In the genomic region with DNA sequence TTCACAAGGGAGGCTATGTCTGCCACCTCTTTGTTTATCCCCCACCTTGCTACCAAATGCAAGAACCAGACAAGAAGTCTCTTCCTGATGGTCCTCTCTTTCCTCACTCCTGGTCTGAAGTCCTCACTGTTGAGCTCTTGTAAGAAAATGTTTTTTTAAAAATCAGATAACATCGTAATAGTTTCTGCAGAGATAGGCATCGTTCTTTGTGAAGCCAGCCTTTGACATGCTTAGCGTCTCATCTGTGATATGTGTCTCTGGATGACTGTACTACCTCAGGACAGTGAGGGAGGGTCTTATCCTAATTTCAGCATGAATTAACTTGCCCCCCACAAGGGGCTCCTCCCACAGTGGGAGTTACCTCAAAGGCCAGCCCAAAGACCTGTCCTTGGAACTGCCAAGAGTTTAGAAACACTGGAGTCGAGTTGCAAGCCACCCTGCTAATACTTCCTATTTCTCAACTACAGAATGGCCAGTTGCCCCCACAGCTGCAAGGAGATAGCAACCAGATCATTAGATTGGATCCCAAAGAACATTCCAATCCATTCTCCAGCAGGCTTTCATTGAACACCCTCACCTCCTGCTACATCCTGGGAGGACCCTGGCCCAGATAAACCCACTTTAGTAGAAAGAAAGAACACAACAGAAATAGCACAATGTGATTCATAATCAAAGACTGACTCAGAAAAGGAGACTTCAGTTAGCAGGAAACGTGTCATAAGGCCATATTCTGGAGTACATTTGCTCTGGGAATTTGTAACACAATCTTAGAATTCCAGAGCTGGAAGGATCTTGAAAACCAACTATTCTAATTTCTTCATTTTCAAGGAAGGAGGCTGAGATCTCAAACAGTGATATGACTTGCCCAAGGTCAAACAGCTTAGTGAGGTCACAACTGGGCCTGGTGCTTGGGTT, we compare ENCODE assay signal across 17 cellular contexts.
DNase-seq lines count a peak whose midpoint lies in the region; ATAC-seq and TF ChIP-seq lines count a peak whose summit lies in the region.
"Had no signal": no experiment of that assay in that cellular context is flagged by ENCODE, and none has a peak within 500 bp of the region (broad histone marks: within the 10 kb centered on the region; RNA-seq: fewer than 3 reads in every experiment).

No MANE protein-coding gene starts in this region.

- H3K27me3 ChIP-seq in PC-9 (ENCODE audit: insufficient read depth, low read depth) = no peaks in the 10 kb centered on the region

- no peaks in the 10 kb centered on the region for H3K79me2 ChIP-seq in PC-9 (ENCODE audit: low read depth)

- POLR2A ChIA-PET in PC-9 (lab: Charles Lee; ENCODE audit: unreplicated experiment) = no interaction called here
- POLR2A ChIA-PET in activated CD8-positive, alpha-beta T cell treated with anti-CD3 and anti-CD28 coated beads for 36 hours (lab: Charles Lee) = no interaction called here

- H3F3A ChIP-seq in PC-9 (ENCODE audit: insufficient read depth, low read depth) = peaks cover 14% of the 10 kb centered on the region; the same call in 1 of the 2 replicates

- ATAC-seq in HG03460 (IDR thresholded peaks at IDR 0.05; ENCODE audit: unreplicated experiment) = no peak
- no peak for ATAC-seq in activated CD8-positive, alpha-beta T cell treated with anti-CD3 and anti-CD28 coated beads for 36 hours
- ATAC-seq in GM21526 (IDR thresholded peaks at IDR 0.05; ENCODE audit: low FRiP score, unreplicated experiment) = no peak

- H3K27ac Mint-ChIP-seq in activated CD8-positive, alpha-beta T cell treated with anti-CD3 and anti-CD28 coated beads for 36 hours = no peak overlapping the region
- H3K27ac Mint-ChIP-seq: activated CD4-positive, alpha-beta T cell treated with anti-CD3 and anti-CD28 coated beads, Interleukin-2, amount 10 ng/mL, durations not matched to agents 7 days and 5 days; memory B cell; stimulated activated naive CD8-positive, alpha-beta T cell treated with anti-CD3 and anti-CD28 coated beads, Interleukin-15, Interleukin-2, amounts not matched to agents 100 ng/mL and 50 ng/mL, for 24 hours had no signal

- no peaks in the 10 kb centered on the region for H3K9me2 ChIP-seq in PC-9 (ENCODE audit: insufficient read depth)

- H3K4me3 ChIP-seq in PC-9 = no peak overlapping the region

- intact Hi-C loops in PC-9 (cut with micrococcal nuclease; ENCODE audit: unreplicated experiment) = no loop called here
- intact Hi-C loops in activated CD8-positive, alpha-beta T cell treated with anti-CD3 and anti-CD28 coated beads for 36 hours (cut with micrococcal nuclease) = no loop called here

- BruUV-seq in PC-9 (replicated peaks; lab: Mats Ljungman, UMichigan) = no TSS peak

- H4K20me1 ChIP-seq in PC-9 (ENCODE audit: insufficient read depth) = no peaks in the 10 kb centered on the region

- no peaks in the 10 kb centered on the region for H3K9me3 Mint-ChIP-seq in activated CD8-positive, alpha-beta T cell treated with anti-CD3 and anti-CD28 coated beads for 36 hours
- H3K9me3 Mint-ChIP-seq: activated CD4-positive, alpha-beta T cell treated with anti-CD3 and anti-CD28 coated beads, Interleukin-2, amount 10 ng/mL, durations not matched to agents 7 days and 5 days; stimulated activated naive CD8-positive, alpha-beta T cell treated with anti-CD3 and anti-CD28 coated beads, Interleukin-15, Interleukin-2, amounts not matched to agents 100 ng/mL and 50 ng/mL, for 24 hours had no signal

- no peaks in the 10 kb centered on the region for H3K36me3 Mint-ChIP-seq in activated CD8-positive, alpha-beta T cell treated with anti-CD3 and anti-CD28 coated beads for 36 hours (ENCODE audit: low read depth)
- H3K36me3 Mint-ChIP-seq: memory B cell had no signal

- peaks cover 19% of the 10 kb centered on the region; the same call in 1 of the 2 replicates for H3K4me1 ChIP-seq in PC-9 (replicated peaks; ENCODE audit: insufficient read depth)

- H3K4me2 ChIP-seq in PC-9 = 0 out of 2 replicates have a peak overlapping the region, but pooled peaks have one; percentile 3

- H3K9me3 ChIP-seq in PC-9 (ENCODE audit: insufficient read depth, low read depth) = no peaks in the 10 kb centered on the region; the same call in 1 of the 2 replicates

- no peak overlapping the region for H3K4me3 Mint-ChIP-seq in activated CD8-positive, alpha-beta T cell treated with anti-CD3 and anti-CD28 coated beads for 36 hours
- H3K4me3 Mint-ChIP-seq: activated CD4-positive, alpha-beta T cell treated with anti-CD3 and anti-CD28 coated beads, Interleukin-2, amount 10 ng/mL, durations not matched to agents 7 days and 5 days; memory B cell; stimulated activated naive CD8-positive, alpha-beta T cell treated with anti-CD3 and anti-CD28 coated beads, Interleukin-15, Interleukin-2, amounts not matched to agents 100 ng/mL and 50 ng/mL, for 24 hours had no signal

- H3K27ac ChIP-seq in PC-9 (peak overlapping the region; percentile 47), epithelial cell of prostate (peak overlapping the region; percentile 72)

- H3K4me1 Mint-ChIP-seq in activated CD8-positive, alpha-beta T cell treated with anti-CD3 and anti-CD28 coated beads for 36 hours (ENCODE audit: low read depth) = no peaks in the 10 kb centered on the region
- H3K4me1 Mint-ChIP-seq: activated CD4-positive, alpha-beta T cell treated with anti-CD3 and anti-CD28 coated beads, Interleukin-2, amount 10 ng/mL, durations not matched to agents 7 days and 5 days; memory B cell had no signal

- H3K27me3 Mint-ChIP-seq in activated CD8-positive, alpha-beta T cell treated with anti-CD3 and anti-CD28 coated beads for 36 hours = peaks cover 4% of the 10 kb centered on the region
- H3K27me3 Mint-ChIP-seq: stimulated activated naive CD8-positive, alpha-beta T cell treated with anti-CD3 and anti-CD28 coated beads, Interleukin-15, Interleukin-2, amounts not matched to agents 100 ng/mL and 50 ng/mL, for 24 hours had no signal

- CTCF ChIA-PET in PC-9 (lab: Charles Lee) = no interaction called here
- CTCF ChIA-PET in activated CD8-positive, alpha-beta T cell treated with anti-CD3 and anti-CD28 coated beads for 36 hours (lab: Charles Lee) = no interaction called here

- no peaks in the 10 kb centered on the region for H3K36me3 ChIP-seq in PC-9 (ENCODE audit: low read depth)

- 0 out of 2 replicates have a peak overlapping the region, but pooled peaks have one; percentile 36 for H2AFZ ChIP-seq in PC-9

- DNase-seq in HCEC 1CT = peak; percentile 79
- DNase-seq in PC-9 = peak in 1 of 2 experiments; percentile 53
- no peak for DNase-seq in epithelial cell of prostate (ENCODE audit: low read depth, low spot score)
- peak; percentile 72 for DNase-seq in renal cortical epithelial cell (ENCODE audit: low read depth)
- DNase-seq in activated CD8-positive, alpha-beta T cell treated with anti-CD3 and anti-CD28 coated beads for 36 hours = no peak
- DNase-seq in stimulated activated naive CD4-positive, alpha-beta T cell (lab: John Stamatoyannopoulos, UW) = no peak
- DNase-seq: activated CD4-positive, alpha-beta T cell treated with anti-CD3 and anti-CD28 coated beads, Interleukin-2, amount 10 ng/mL, durations not matched to agents 7 days and 5 days; activated gamma-delta T cell; cortex of kidney; NCI-H1092; NCI-H774; posterior cingulate gyrus; stimulated activated CD4-positive, alpha-beta T cell treated with anti-CD3 and anti-CD28 coated beads, Interleukin-4, amount 100 ng/mL, for 1 hour had no signal

- no peak for TF ChIP-seq CTCF in PC-9 (conservative IDR thresholded peaks at IDR 0.05)
- no peak for TF ChIP-seq CTCF in activated CD8-positive, alpha-beta T cell treated with anti-CD3 and anti-CD28 coated beads for 36 hours (IDR thresholded peaks at IDR 0.05)

Comparison
In these comparisons a context has a peak if more than half of its experiments do, and no peak if none do; other contexts are left out.
1. DNase-seq: peak in HCEC 1CT (single experiment) and renal cortical epithelial cell (single experiment); none in epithelial cell of prostate (single experiment), activated CD8-positive, alpha-beta T cell treated with anti-CD3 and anti-CD28 coated beads for 36 hours (single experiment) and stimulated activated naive CD4-positive, alpha-beta T cell (0 of 6).